2 cellular contexts compared by ENCODE assay signal in the genomic region with DNA sequence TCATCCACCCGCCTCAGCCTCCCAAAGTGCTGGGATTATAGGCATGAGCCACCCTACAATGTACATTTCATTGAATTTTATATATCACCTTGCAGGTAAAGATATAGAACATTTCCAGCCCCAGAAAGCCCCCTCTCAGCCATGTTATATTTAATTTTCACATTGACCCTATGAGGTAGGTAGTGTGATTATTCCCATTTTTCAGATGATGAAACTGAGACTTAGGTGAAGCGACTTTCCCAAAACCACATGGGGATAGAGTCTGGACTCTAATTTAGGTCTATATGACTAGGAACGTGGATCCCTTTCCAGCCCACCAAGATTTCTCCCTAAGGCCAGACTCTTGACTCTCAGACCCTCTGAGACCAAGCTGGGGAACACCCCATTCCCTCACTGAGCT.
A peak's percentile ranks its signal among the peaks of the same experiment; 100 is the strongest.
TF ChIP-seq lines count a peak whose summit lies in the region.

No MANE protein-coding gene starts in this region.

TF ChIP-seq in HepG2, 621 proteins besides CTCF, POLR2A, EP300 and RAD21:
- TF ChIP-seq ZNF629 (CRISPR knock-in tag; conservative IDR thresholded peaks at IDR 0.05) (peak; percentile 51; the same call in 1 of the 2 replicates), FOSL2 (CRISPR knock-in tag; IDR thresholded peaks at IDR 0.05) (no peak)
TF ChIP-seq in HepG2: peak in this region for 1.

TF ChIP-seq in K562, 482 proteins besides CTCF, POLR2A, EP300 and RAD21:
- TF ChIP-seq POLR2AphosphoS5 (IDR thresholded peaks at IDR 0.05; ENCODE audit: control insufficient read depth, insufficient read depth, low read depth, low read length), result no peak
- no peak for TF ChIP-seq CHCHD3 (CRISPR knock-in tag; IDR thresholded peaks at IDR 0.05)
- no peak for TF ChIP-seq THRAP3 (IDR thresholded peaks at IDR 0.05; ENCODE audit: borderline replicate concordance)
- TF ChIP-seq, protein P1, sequence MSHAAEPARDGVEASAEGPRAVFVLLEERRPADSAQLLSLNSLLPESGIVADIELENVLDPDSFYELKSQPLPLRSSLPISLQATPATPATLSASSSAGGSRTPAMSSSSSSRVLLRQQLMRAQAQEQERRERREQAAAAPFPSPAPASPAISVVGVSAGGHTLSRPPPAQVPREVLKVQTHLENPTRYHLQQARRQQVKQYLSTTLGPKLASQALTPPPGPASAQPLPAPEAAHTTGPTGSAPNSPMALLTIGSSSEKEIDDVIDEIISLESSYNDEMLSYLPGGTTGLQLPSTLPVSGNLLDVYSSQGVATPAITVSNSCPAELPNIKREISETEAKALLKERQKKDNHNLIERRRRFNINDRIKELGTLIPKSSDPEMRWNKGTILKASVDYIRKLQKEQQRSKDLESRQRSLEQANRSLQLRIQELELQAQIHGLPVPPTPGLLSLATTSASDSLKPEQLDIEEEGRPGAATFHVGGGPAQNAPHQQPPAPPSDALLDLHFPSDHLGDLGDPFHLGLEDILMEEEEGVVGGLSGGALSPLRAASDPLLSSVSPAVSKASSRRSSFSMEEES (CRISPR knock-in tag; IDR thresholded peaks at IDR 0.05), result no peak
- peak; percentile 64 for TF ChIP-seq RBM25 (IDR thresholded peaks at IDR 0.05; ENCODE audit: low read depth, low read length, severe bottlenecking)
- peak; percentile 70 for TF ChIP-seq BCOR (IDR thresholded peaks at IDR 0.05)
- TF ChIP-seq CC2D1A (IDR thresholded peaks at IDR 0.05), result no peak
- TF ChIP-seq ZNF431 (CRISPR knock-in tag; IDR thresholded peaks at IDR 0.05), result no peak
- TF ChIP-seq SMAD3 (CRISPR knock-in tag; conservative IDR thresholded peaks at IDR 0.05), result no peak
- no peak for TF ChIP-seq BRF1 (IDR thresholded peaks at IDR 0.05; ENCODE audit: borderline replicate concordance, extremely low read depth, insufficient read length)
- TF ChIP-seq ARID2 (IDR thresholded peaks at IDR 0.05), result no peak
- no peak for TF ChIP-seq ZNF644 (tag; IDR thresholded peaks at IDR 0.05; ENCODE audit: low read depth)
- no peak for TF ChIP-seq ZNF12 (CRISPR knock-in tag; IDR thresholded peaks at IDR 0.05)
- TF ChIP-seq PHF21A (IDR thresholded peaks at IDR 0.05; ENCODE audit: borderline replicate concordance, low read depth), result no peak
- TF ChIP-seq, protein P2, sequence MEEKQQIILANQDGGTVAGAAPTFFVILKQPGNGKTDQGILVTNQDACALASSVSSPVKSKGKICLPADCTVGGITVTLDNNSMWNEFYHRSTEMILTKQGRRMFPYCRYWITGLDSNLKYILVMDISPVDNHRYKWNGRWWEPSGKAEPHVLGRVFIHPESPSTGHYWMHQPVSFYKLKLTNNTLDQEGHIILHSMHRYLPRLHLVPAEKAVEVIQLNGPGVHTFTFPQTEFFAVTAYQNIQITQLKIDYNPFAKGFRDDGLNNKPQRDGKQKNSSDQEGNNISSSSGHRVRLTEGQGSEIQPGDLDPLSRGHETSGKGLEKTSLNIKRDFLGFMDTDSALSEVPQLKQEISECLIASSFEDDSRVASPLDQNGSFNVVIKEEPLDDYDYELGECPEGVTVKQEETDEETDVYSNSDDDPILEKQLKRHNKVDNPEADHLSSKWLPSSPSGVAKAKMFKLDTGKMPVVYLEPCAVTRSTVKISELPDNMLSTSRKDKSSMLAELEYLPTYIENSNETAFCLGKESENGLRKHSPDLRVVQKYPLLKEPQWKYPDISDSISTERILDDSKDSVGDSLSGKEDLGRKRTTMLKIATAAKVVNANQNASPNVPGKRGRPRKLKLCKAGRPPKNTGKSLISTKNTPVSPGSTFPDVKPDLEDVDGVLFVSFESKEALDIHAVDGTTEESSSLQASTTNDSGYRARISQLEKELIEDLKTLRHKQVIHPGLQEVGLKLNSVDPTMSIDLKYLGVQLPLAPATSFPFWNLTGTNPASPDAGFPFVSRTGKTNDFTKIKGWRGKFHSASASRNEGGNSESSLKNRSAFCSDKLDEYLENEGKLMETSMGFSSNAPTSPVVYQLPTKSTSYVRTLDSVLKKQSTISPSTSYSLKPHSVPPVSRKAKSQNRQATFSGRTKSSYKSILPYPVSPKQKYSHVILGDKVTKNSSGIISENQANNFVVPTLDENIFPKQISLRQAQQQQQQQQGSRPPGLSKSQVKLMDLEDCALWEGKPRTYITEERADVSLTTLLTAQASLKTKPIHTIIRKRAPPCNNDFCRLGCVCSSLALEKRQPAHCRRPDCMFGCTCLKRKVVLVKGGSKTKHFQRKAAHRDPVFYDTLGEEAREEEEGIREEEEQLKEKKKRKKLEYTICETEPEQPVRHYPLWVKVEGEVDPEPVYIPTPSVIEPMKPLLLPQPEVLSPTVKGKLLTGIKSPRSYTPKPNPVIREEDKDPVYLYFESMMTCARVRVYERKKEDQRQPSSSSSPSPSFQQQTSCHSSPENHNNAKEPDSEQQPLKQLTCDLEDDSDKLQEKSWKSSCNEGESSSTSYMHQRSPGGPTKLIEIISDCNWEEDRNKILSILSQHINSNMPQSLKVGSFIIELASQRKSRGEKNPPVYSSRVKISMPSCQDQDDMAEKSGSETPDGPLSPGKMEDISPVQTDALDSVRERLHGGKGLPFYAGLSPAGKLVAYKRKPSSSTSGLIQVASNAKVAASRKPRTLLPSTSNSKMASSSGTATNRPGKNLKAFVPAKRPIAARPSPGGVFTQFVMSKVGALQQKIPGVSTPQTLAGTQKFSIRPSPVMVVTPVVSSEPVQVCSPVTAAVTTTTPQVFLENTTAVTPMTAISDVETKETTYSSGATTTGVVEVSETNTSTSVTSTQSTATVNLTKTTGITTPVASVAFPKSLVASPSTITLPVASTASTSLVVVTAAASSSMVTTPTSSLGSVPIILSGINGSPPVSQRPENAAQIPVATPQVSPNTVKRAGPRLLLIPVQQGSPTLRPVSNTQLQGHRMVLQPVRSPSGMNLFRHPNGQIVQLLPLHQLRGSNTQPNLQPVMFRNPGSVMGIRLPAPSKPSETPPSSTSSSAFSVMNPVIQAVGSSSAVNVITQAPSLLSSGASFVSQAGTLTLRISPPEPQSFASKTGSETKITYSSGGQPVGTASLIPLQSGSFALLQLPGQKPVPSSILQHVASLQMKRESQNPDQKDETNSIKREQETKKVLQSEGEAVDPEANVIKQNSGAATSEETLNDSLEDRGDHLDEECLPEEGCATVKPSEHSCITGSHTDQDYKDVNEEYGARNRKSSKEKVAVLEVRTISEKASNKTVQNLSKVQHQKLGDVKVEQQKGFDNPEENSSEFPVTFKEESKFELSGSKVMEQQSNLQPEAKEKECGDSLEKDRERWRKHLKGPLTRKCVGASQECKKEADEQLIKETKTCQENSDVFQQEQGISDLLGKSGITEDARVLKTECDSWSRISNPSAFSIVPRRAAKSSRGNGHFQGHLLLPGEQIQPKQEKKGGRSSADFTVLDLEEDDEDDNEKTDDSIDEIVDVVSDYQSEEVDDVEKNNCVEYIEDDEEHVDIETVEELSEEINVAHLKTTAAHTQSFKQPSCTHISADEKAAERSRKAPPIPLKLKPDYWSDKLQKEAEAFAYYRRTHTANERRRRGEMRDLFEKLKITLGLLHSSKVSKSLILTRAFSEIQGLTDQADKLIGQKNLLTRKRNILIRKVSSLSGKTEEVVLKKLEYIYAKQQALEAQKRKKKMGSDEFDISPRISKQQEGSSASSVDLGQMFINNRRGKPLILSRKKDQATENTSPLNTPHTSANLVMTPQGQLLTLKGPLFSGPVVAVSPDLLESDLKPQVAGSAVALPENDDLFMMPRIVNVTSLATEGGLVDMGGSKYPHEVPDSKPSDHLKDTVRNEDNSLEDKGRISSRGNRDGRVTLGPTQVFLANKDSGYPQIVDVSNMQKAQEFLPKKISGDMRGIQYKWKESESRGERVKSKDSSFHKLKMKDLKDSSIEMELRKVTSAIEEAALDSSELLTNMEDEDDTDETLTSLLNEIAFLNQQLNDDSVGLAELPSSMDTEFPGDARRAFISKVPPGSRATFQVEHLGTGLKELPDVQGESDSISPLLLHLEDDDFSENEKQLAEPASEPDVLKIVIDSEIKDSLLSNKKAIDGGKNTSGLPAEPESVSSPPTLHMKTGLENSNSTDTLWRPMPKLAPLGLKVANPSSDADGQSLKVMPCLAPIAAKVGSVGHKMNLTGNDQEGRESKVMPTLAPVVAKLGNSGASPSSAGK (IDR thresholded peaks at IDR 0.05), result no peak
- TF ChIP-seq CREBBP (IDR thresholded peaks at IDR 0.05; ENCODE audit: low read depth, low read length), result no peak
